In genomic region chr22:23894710-23895598, GRCh38 we compare ENCODE assay signal across 1 cellular context.
TF ChIP-seq lines count a peak whose summit lies in the region.

No MANE protein-coding gene starts in this region.

TF ChIP-seq in HepG2, 621 proteins besides CTCF, POLR2A, EP300 and RAD21 (continued from another document and continues in another):
- peak; percentile 18; the same call in 1 of the 2 replicates for TF ChIP-seq ARID5B (CRISPR knock-in tag; IDR thresholded peaks at IDR 0.05)
- TF ChIP-seq ZNF841 (CRISPR knock-in tag; IDR thresholded peaks at IDR 0.05; ENCODE audit: borderline replicate concordance) = no peak
- TF ChIP-seq, protein P1, sequence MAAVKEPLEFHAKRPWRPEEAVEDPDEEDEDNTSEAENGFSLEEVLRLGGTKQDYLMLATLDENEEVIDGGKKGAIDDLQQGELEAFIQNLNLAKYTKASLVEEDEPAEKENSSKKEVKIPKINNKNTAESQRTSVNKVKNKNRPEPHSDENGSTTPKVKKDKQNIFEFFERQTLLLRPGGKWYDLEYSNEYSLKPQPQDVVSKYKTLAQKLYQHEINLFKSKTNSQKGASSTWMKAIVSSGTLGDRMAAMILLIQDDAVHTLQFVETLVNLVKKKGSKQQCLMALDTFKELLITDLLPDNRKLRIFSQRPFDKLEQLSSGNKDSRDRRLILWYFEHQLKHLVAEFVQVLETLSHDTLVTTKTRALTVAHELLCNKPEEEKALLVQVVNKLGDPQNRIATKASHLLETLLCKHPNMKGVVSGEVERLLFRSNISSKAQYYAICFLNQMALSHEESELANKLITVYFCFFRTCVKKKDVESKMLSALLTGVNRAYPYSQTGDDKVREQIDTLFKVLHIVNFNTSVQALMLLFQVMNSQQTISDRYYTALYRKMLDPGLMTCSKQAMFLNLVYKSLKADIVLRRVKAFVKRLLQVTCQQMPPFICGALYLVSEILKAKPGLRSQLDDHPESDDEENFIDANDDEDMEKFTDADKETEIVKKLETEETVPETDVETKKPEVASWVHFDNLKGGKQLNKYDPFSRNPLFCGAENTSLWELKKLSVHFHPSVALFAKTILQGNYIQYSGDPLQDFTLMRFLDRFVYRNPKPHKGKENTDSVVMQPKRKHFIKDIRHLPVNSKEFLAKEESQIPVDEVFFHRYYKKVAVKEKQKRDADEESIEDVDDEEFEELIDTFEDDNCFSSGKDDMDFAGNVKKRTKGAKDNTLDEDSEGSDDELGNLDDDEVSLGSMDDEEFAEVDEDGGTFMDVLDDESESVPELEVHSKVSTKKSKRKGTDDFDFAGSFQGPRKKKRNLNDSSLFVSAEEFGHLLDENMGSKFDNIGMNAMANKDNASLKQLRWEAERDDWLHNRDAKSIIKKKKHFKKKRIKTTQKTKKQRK (IDR thresholded peaks at IDR 0.05; ENCODE audit: low read length) = no peak
- peak; percentile 14; the same call in 1 of the 2 replicates for TF ChIP-seq ZSCAN5A (CRISPR knock-in tag; IDR thresholded peaks at IDR 0.05; ENCODE audit: borderline replicate concordance)
- peak; percentile 24; the same call in 1 of the 2 replicates for TF ChIP-seq IRF2 (CRISPR knock-in tag; IDR thresholded peaks at IDR 0.05)
- TF ChIP-seq ZNF101 (CRISPR knock-in tag; IDR thresholded peaks at IDR 0.05; ENCODE audit: borderline replicate concordance, low read depth) = no peak
- TF ChIP-seq RARA (CRISPR knock-in tag; IDR thresholded peaks at IDR 0.05) = peak; percentile 5; the same call in 1 of the 2 replicates
- TF ChIP-seq RFX5 (IDR thresholded peaks at IDR 0.05; ENCODE audit: low read depth, low read length) = no peak
- TF ChIP-seq, protein P2, sequence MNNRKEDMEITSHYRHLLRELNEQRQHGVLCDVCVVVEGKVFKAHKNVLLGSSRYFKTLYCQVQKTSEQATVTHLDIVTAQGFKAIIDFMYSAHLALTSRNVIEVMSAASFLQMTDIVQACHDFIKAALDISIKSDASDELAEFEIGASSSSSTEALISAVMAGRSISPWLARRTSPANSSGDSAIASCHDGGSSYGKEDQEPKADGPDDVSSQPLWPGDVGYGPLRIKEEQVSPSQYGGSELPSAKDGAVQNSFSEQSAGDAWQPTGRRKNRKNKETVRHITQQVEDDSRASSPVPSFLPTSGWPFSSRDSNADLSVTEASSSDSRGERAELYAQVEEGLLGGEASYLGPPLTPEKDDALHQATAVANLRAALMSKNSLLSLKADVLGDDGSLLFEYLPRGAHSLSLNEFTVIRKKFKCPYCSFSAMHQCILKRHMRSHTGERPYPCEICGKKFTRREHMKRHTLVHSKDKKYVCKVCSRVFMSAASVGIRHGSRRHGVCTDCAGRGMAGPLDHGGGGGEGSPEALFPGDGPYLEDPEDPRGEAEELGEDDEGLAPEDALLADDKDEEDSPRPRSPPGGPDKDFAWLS (CRISPR knock-in tag; IDR thresholded peaks at IDR 0.05; ENCODE audit: borderline replicate concordance) = no peak
- TF ChIP-seq IRF1 (CRISPR knock-in tag; IDR thresholded peaks at IDR 0.05; ENCODE audit: low read depth) = 0 out of 2 replicates have a peak, but pooled peaks have one; percentile 63
- TF ChIP-seq KDM4B (CRISPR knock-in tag; IDR thresholded peaks at IDR 0.05) = no peak
- peak; percentile 31; the same call in 1 of the 2 replicates for TF ChIP-seq ZMYM4 (CRISPR knock-in tag; IDR thresholded peaks at IDR 0.05)
- TF ChIP-seq ZFYVE20 (CRISPR knock-in tag; IDR thresholded peaks at IDR 0.05; ENCODE audit: borderline replicate concordance, low read depth) = no peak
- no peak for TF ChIP-seq ZNF770 (CRISPR knock-in tag; IDR thresholded peaks at IDR 0.05)
- TF ChIP-seq SNAI1 (CRISPR knock-in tag; IDR thresholded peaks at IDR 0.05; ENCODE audit: borderline replicate concordance) = no peak
- no peak for TF ChIP-seq ZNF557 (CRISPR knock-in tag; IDR thresholded peaks at IDR 0.05)
- peak; percentile 85; the same call in 1 of the 2 replicates for TF ChIP-seq ZSCAN21 (CRISPR knock-in tag; IDR thresholded peaks at IDR 0.05; ENCODE audit: borderline replicate concordance)
- no peak; the same call in 1 of the 2 replicates for TF ChIP-seq HOXA5 (CRISPR knock-in tag; IDR thresholded peaks at IDR 0.05)
- no peak for TF ChIP-seq ZSCAN29 (CRISPR knock-in tag; conservative IDR thresholded peaks at IDR 0.05)
- 0 out of 2 replicates have a peak, but pooled peaks have one; percentile 17 for TF ChIP-seq ZNF639 (CRISPR knock-in tag; conservative IDR thresholded peaks at IDR 0.05)
- TF ChIP-seq ZNF343 (CRISPR knock-in tag; IDR thresholded peaks at IDR 0.05) = peak; percentile 28; the same call in 1 of the 2 replicates
- TF ChIP-seq ZFP36 (IDR thresholded peaks at IDR 0.05; ENCODE audit: borderline replicate concordance, low read depth, low read length, partially characterized antibody) = no peak
- TF ChIP-seq ZNF567 (CRISPR knock-in tag; IDR thresholded peaks at IDR 0.05; ENCODE audit: borderline replicate concordance) = no peak
- TF ChIP-seq ZBTB39 (CRISPR knock-in tag; IDR thresholded peaks at IDR 0.05) = no peak
- TF ChIP-seq, protein P3, sequence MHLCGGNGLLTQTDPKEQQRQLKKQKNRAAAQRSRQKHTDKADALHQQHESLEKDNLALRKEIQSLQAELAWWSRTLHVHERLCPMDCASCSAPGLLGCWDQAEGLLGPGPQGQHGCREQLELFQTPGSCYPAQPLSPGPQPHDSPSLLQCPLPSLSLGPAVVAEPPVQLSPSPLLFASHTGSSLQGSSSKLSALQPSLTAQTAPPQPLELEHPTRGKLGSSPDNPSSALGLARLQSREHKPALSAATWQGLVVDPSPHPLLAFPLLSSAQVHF (CRISPR knock-in tag; IDR thresholded peaks at IDR 0.05) = 0 out of 2 replicates have a peak, but pooled peaks have one; percentile 80
- no peak for TF ChIP-seq SIX4 (CRISPR knock-in tag; IDR thresholded peaks at IDR 0.05)
- TF ChIP-seq, protein P4, sequence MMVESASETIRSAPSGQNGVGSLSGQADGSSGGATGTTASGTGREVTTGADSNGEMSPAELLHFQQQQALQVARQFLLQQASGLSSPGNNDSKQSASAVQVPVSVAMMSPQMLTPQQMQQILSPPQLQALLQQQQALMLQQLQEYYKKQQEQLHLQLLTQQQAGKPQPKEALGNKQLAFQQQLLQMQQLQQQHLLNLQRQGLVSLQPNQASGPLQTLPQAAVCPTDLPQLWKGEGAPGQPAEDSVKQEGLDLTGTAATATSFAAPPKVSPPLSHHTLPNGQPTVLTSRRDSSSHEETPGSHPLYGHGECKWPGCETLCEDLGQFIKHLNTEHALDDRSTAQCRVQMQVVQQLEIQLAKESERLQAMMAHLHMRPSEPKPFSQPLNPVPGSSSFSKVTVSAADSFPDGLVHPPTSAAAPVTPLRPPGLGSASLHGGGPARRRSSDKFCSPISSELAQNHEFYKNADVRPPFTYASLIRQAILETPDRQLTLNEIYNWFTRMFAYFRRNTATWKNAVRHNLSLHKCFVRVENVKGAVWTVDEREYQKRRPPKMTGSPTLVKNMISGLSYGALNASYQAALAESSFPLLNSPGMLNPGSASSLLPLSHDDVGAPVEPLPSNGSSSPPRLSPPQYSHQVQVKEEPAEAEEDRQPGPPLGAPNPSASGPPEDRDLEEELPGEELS (CRISPR knock-in tag; IDR thresholded peaks at IDR 0.05) = no peak; the same call in 1 of the 2 replicates
- TF ChIP-seq MYNN (CRISPR knock-in tag; IDR thresholded peaks at IDR 0.05; ENCODE audit: low read depth) = no peak
- peak; percentile 15; the same call in 1 of the 2 replicates for TF ChIP-seq ZNF124 (CRISPR knock-in tag; IDR thresholded peaks at IDR 0.05)
- peak; percentile 77 for TF ChIP-seq ZFX (CRISPR knock-in tag; IDR thresholded peaks at IDR 0.05; ENCODE audit: low read depth)
- no peak for TF ChIP-seq ATM (IDR thresholded peaks at IDR 0.05; ENCODE audit: borderline replicate concordance)
- no peak for TF ChIP-seq SP140L (CRISPR knock-in tag; IDR thresholded peaks at IDR 0.05; ENCODE audit: borderline replicate concordance)
